ENCODE assay signal across 8 cellular contexts in the genomic region with DNA sequence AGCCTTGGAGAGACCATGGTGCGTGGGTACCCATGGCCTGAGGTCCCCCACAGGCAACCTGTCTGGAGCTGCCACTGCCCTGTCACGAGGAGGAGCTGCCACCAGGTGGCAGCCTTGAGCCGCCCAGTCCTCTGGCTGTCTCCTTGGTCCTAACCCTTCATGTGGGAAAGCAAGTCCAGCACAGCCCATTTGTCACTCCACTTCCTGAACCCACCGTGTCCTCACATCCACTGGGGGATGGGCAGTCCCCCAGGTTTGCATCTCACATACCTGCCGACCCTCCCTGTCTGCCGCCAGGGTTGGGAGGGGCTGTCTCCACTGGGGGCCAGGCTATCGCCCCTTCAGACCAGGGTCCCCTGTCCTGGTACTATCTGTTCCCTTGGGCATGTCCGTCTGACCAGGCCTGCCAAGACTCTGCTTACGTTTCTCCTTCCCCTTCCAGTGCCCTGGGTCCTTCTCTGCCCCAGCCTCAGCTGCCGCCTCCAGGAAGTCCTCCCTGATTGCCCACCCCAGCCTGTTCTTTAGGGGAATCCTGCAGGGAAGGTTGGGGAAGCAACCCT. TPM values are rescaled to one million over a fixed set of nuclear protein-coding genes. Genes with fewer than 3 reads are reported as not detected.
A peak's percentile ranks its signal among the peaks of the same experiment; 100 is the strongest.
DNase-seq lines count a peak whose midpoint lies in the region; ATAC-seq and TF ChIP-seq lines count a peak whose summit lies in the region.

No MANE protein-coding gene starts in this region.

- H3K4me1 ChIP-seq in neuronal stem cell (ENCODE audit: control insufficient read depth in 2 of 2, insufficient read depth in 1 of 2, low read depth in 1 of 2, low read length in 2 of 2): peaks cover 9 to 25% of the 10 kb centered on the region in 2 donors
- peaks cover 15 to 45% (median 39%) of the 10 kb centered on the region in 4 donors for H3K4me1 ChIP-seq in transverse colon

- H4K8ac ChIP-seq in neuronal stem cell (ENCODE audit: low read depth, low read length): no peak overlapping the region

- peak overlapping the region; percentile 71 for H2BK5ac ChIP-seq in neuronal stem cell (ENCODE audit: low read length)

- H3K4me3 ChIP-seq in fibroblast of the aortic adventitia (ENCODE audit: low read depth, low read length) (no peak overlapping the region), neuronal stem cell (ENCODE audit: low read length in 2 of 2) (no peak overlapping the region), transverse colon (no peak overlapping the region)

- H2AK5ac ChIP-seq in neuronal stem cell (ENCODE audit: low read depth, low read length): peak overlapping the region; percentile 82

- no peaks in the 10 kb centered on the region for H3K9me3 ChIP-seq in neuronal stem cell (replicated peaks in 1 of 2; ENCODE audit: control insufficient read depth in 2 of 2, insufficient read depth in 1 of 2, low read depth in 1 of 2, low read length in 2 of 2)
- H3K9me3 ChIP-seq in transverse colon: no peaks in the 10 kb centered on the region

- H4K91ac ChIP-seq in neuronal stem cell (ENCODE audit: low read depth, low read length, poor library complexity): no peak overlapping the region

- H3K18ac ChIP-seq in neuronal stem cell (ENCODE audit: low read length): peak overlapping the region; percentile 93

- H3K79me1 ChIP-seq in neuronal stem cell (ENCODE audit: low read depth, low read length): peaks cover 6% of the 10 kb centered on the region

- H2BK12ac ChIP-seq in neuronal stem cell (ENCODE audit: low read length): peak overlapping the region; percentile 63

- no peak overlapping the region for H2AFZ ChIP-seq in neuronal stem cell (ENCODE audit: low read length)

- H3K27me3 ChIP-seq in neuronal stem cell (ENCODE audit: control insufficient read depth in 3 of 3, insufficient read depth in 3 of 3, low read depth in 1 of 3, low read length in 3 of 3) (peaks cover 0 to 5% (median 0%) of the 10 kb centered on the region in 3 experiments), transverse colon (peaks cover 20% of the 10 kb centered on the region)

- TF ChIP-seq POLR2A in transverse colon (IDR thresholded peaks at IDR 0.05): no peak

- H3K4me2 ChIP-seq in neuronal stem cell (ENCODE audit: insufficient read depth, low read length, poor library complexity, severe bottlenecking): no peak overlapping the region

- TF ChIP-seq CTCF in fibroblast of the aortic adventitia (IDR thresholded peaks at IDR 0.05; ENCODE audit: insufficient read depth, low read length) (peak; percentile 95), transverse colon (IDR thresholded peaks at IDR 0.05) (peak; percentile 93 to 97 (median 96))

- in situ Hi-C loops in transverse colon (cut with MboI; ENCODE audit: low pct_ligation_motif_present in 1 of 4, low pct_unique_long_range_greater_than_20kb in 1 of 4, low sequenced_read_pairs in 3 of 4): loop anchor here in 2 of 4 donors (25.0 kb wide), 1 partner anchor 107 kb away; a partner anchor contains a TSS

- ATAC-seq in HG03342 (IDR thresholded peaks at IDR 0.05; ENCODE audit: unreplicated experiment): no peak

- H3K36me3 ChIP-seq in neuronal stem cell (replicated peaks in 1 of 2; ENCODE audit: control insufficient read depth in 2 of 2, insufficient read depth in 2 of 2, low read length in 2 of 2) (peaks cover 13 to 27% of the 10 kb centered on the region in 2 donors), transverse colon (peaks cover 0 to 1% (median 0%) of the 10 kb centered on the region in 4 donors)

- H3K9ac ChIP-seq in neuronal stem cell (ENCODE audit: low read depth, low read length, poor library complexity): peak overlapping the region; percentile 74

- no peak overlapping the region for H3K4ac ChIP-seq in neuronal stem cell (ENCODE audit: low read length)

- no peak overlapping the region for H3K14ac ChIP-seq in neuronal stem cell (ENCODE audit: low read length)

- TF ChIP-seq EP300 in transverse colon (IDR thresholded peaks at IDR 0.05; ENCODE audit: low read depth): no peak

- H3K23ac ChIP-seq in neuronal stem cell (ENCODE audit: low read depth, low read length, poor library complexity): peak overlapping the region; percentile 57

- DNase-seq in DMS79 (lab: John Stamatoyannopoulos, UW): peak; percentile 45
- peak; percentile 76 to 82 for DNase-seq in Kasumi-1 (lab: John Stamatoyannopoulos, UW)
- DNase-seq in RPMI8226: peak; percentile 83
- peak; percentile 67 for DNase-seq in activated effector memory CD4-positive, alpha-beta T cell treated with Interleukin-2 at 50 U/mL for 16 hours
- peak; percentile 83 for DNase-seq in fibroblast of the aortic adventitia (ENCODE audit: low read depth)
- DNase-seq in neuronal stem cell (ENCODE audit: low spot score): peak; percentile 84
- DNase-seq in transverse colon: peak; percentile 89

- WGBS in neuronal stem cell (ENCODE audit: extremely low coverage in 2 of 2, insufficient read length in 2 of 2, insufficient replicate concordance in 1 of 2), 2 donors: no CpG with 5 or more reads among the region's 10 CpGs
- 31 to 67% methylated on average over 1 to 10 of the region's 10 CpGs for WGBS in transverse colon (ENCODE audit: low coverage in 1 of 2), 2 donors

- intact Hi-C loops in transverse colon (cut with DNase I; ENCODE audit: low total_unique reads): loop anchor here (10.0 kb wide), 1 partner anchor 125 kb away; a partner anchor contains a TSS

- peak overlapping the region; percentile 63 for H2BK15ac ChIP-seq in neuronal stem cell (ENCODE audit: low read length)

- H2BK120ac ChIP-seq in neuronal stem cell (ENCODE audit: low read depth, low read length): peak overlapping the region; percentile 67

- H3K27ac ChIP-seq in neuronal stem cell (replicated peaks; ENCODE audit: low read length) (peak overlapping the region; percentile 16), transverse colon (peak overlapping the region in 1 of 4 donors; percentile 11)

RNA-seq across cellular contexts. Expression of a gene that starts 4.5 kb away (rescaled TPM):
- total RNA-seq in fibroblast of the aortic adventitia (ENCODE audit: low replicate concordance) (25.2 and 123 TPM in 2 replicates), transverse colon (100 to 1,000 TPM in 2 of 4 donors, 10 to 100 TPM in 2; 72.5 to 116 (median 99.0) TPM)
- 23.8 TPM for polyA plus RNA-seq in neuronal stem cell (2013, experiment 1 of 2)
- 24.1 TPM for polyA plus RNA-seq in neuronal stem cell (2013, experiment 2 of 2)

RNA-seq across cellular contexts. Expression of a gene that starts 5.8 kb away (rescaled TPM):
- not detected in 2 replicates for total RNA-seq in fibroblast of the aortic adventitia (ENCODE audit: low replicate concordance)
- 41.4 TPM for polyA plus RNA-seq in neuronal stem cell (2013, experiment 1 of 2)
- polyA plus RNA-seq in neuronal stem cell (2013, experiment 2 of 2): 40.6 TPM
- 100 to 1,000 TPM in 1 of 4 donors, 10 to 100 TPM in 3; 30.5 to 112 (median 40.6) TPM for total RNA-seq in transverse colon

RNA-seq across cellular contexts. Expression of a gene that starts 10.7 kb away (rescaled TPM):
- 245 and 776 TPM in 2 replicates for total RNA-seq in fibroblast of the aortic adventitia (ENCODE audit: low replicate concordance)
- polyA plus RNA-seq in neuronal stem cell (2013, experiment 1 of 2): 218 TPM
- polyA plus RNA-seq in neuronal stem cell (2013, experiment 2 of 2): 217 TPM
- 100 to 1,000 TPM; 431 to 488 (median 460) TPM for total RNA-seq in transverse colon

RNA-seq across cellular contexts. Expression of a gene that starts 31.5 kb away (rescaled TPM):
- total RNA-seq in fibroblast of the aortic adventitia (ENCODE audit: low replicate concordance) (23.2 and 32.5 TPM in 2 replicates), transverse colon (100 to 1,000 TPM in 3 of 4 donors, 10 to 100 TPM in 1; 89.4 to 379 (median 116) TPM)
- polyA plus RNA-seq in neuronal stem cell (2013, experiment 1 of 2): 98.3 TPM
- 99.9 TPM for polyA plus RNA-seq in neuronal stem cell (2013, experiment 2 of 2)

RNA-seq across cellular contexts. Expression of a gene that starts 38.3 kb away (rescaled TPM):
- total RNA-seq in fibroblast of the aortic adventitia (ENCODE audit: low replicate concordance) (15.7 and 55.6 TPM in 2 replicates), transverse colon (100 to 1,000 TPM; 157 to 650 (median 240) TPM)
- polyA plus RNA-seq in neuronal stem cell (2013, experiment 1 of 2): 106 TPM
- 101 TPM for polyA plus RNA-seq in neuronal stem cell (2013, experiment 2 of 2)

Comparison
In these comparisons a context has a peak if more than half of its experiments do, and no peak if none do; other contexts are left out.
1. RNA of a gene that starts 5.8 kb away (total RNA-seq): 30.5 to 112 TPM in transverse colon; not detected in fibroblast of the aortic adventitia; every median in the first group is over 10 times any median in the second.
2. Peak in every context shown above with its lines, with median percentiles within 50 percentile points of each other: DNase-seq.